9 cellular contexts compared by ENCODE assay signal in the genomic region with DNA sequence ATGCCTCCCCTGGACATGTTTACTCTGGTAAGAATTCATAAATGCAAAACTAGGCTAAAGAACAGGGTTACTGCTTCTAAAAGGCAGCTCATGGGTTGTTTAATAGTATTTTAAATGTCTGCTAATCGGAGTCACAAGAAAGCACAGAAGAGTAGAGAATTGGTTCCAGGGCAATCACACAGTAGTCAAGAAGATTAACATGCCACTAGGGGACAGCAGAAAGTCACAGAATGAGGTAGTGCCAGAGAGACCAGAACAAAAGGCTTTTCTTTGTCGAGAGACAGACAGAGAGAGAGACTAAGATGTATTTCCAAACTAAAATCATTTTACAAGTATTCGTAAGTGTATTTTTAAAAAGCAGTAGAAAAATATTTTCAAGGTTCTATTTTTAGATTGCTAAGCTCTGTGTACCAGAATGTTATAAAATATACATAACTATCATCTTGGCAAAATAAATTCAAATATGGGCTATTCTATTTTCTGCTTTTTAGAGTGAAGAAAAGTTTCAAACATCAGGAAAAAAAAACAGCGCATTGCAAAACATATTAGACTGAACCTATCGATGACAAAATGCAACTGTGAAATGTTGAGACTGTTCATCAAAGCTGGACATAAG.
DNase-seq lines count a peak whose midpoint lies in the region; ATAC-seq and TF ChIP-seq lines count a peak whose summit lies in the region.
"Had no signal": no experiment of that assay in that cellular context is flagged by ENCODE, and none has a peak within 500 bp of the region (broad histone marks: within the 10 kb centered on the region; RNA-seq: fewer than 3 reads in every experiment).

No MANE protein-coding gene starts in this region.

- peak; percentile 37 for TF ChIP-seq CTCF in mesothelial cell of epicardium (IDR thresholded peaks at IDR 0.05; ENCODE audit: unreplicated experiment)

- CTCF ChIA-PET in activated CD4-positive, alpha-beta T cell treated with anti-CD3 and anti-CD28 coated beads for 36 hours (lab: Charles Lee), result interaction anchor here (0.6 to 1.5 kb wide), 10 partner anchors 9 to 1534 kb away, joined by 3 to 5 read pairs (median 3); no protein-coding TSS in a partner anchor

- H3K4me1 Mint-ChIP-seq in activated CD4-positive, alpha-beta T cell treated with anti-CD3 and anti-CD28 coated beads for 36 hours, result no peaks in the 10 kb centered on the region
- peaks cover 71% of the 10 kb centered on the region for H3K4me1 Mint-ChIP-seq in mesothelial cell of epicardium

- H3K27me3 Mint-ChIP-seq in activated CD4-positive, alpha-beta T cell treated with anti-CD3 and anti-CD28 coated beads for 36 hours, result peaks cover 15% of the 10 kb centered on the region
- H3K27me3 Mint-ChIP-seq in mesothelial cell of epicardium (ENCODE audit: low read depth), result no peaks in the 10 kb centered on the region

- no peak overlapping the region for H3K27ac Mint-ChIP-seq in activated CD4-positive, alpha-beta T cell treated with anti-CD3 and anti-CD28 coated beads for 36 hours
- peak overlapping the region; percentile 90 for H3K27ac Mint-ChIP-seq in mesothelial cell of epicardium
- H3K27ac Mint-ChIP-seq: CD8-positive, alpha-beta memory T cell had no signal

- POLR2A ChIA-PET in activated CD4-positive, alpha-beta T cell treated with anti-CD3 and anti-CD28 coated beads for 36 hours (lab: Charles Lee), result no interaction called here

- DNase-seq in activated CD4-positive, alpha-beta T cell treated with anti-CD3 and anti-CD28 coated beads for 36 hours, result peak; percentile 7
- DNase-seq in activated CD4-positive, alpha-beta T cell treated with anti-CD3 and anti-CD28 coated beads for 1 hour, result no peak
- DNase-seq in HCEC 1CT (peak; percentile 81), NAMALWA (ENCODE audit: low spot score) (peak; percentile 79), SHP77 treated with DMSO at 0.1 percent for 48 hours (lab: John Stamatoyannopoulos, UW) (peak; percentile 62), epidermal melanocyte (ENCODE audit: insufficient read length, low spot score) (peak; percentile 41), mesothelial cell of epicardium (ENCODE audit: low spot score in 2 of 2, unreplicated experiment in 2 of 2) (no peak)

- H3K9me3 Mint-ChIP-seq in activated CD4-positive, alpha-beta T cell treated with anti-CD3 and anti-CD28 coated beads for 36 hours (ENCODE audit: low read depth), result no peaks in the 10 kb centered on the region
- no peaks in the 10 kb centered on the region for H3K9me3 Mint-ChIP-seq in mesothelial cell of epicardium
- H3K9me3 Mint-ChIP-seq: CD8-positive, alpha-beta memory T cell had no signal

- ATAC-seq in activated CD4-positive, alpha-beta T cell treated with anti-CD3 and anti-CD28 coated beads for 36 hours, result peak; percentile 39
- ATAC-seq in HG03039 (IDR thresholded peaks at IDR 0.05; ENCODE audit: unreplicated experiment), result no peak

- intact Hi-C loops in activated CD4-positive, alpha-beta T cell treated with anti-CD3 and anti-CD28 coated beads for 36 hours (cut with DNase I, micrococcal nuclease), result loop anchor here (1.0 to 10.0 kb wide), 7 partner anchors 381 to 1380 kb away; a partner anchor contains a TSS

- H3K4me3 Mint-ChIP-seq in activated CD4-positive, alpha-beta T cell treated with anti-CD3 and anti-CD28 coated beads for 36 hours, result no peak overlapping the region
- no peak overlapping the region for H3K4me3 Mint-ChIP-seq in mesothelial cell of epicardium
- H3K4me3 Mint-ChIP-seq: CD8-positive, alpha-beta memory T cell had no signal

- no peaks in the 10 kb centered on the region for H3K36me3 Mint-ChIP-seq in activated CD4-positive, alpha-beta T cell treated with anti-CD3 and anti-CD28 coated beads for 36 hours (ENCODE audit: low read depth)
- no peaks in the 10 kb centered on the region for H3K36me3 Mint-ChIP-seq in mesothelial cell of epicardium
- H3K36me3 Mint-ChIP-seq: CD8-positive, alpha-beta memory T cell had no signal

Comparison
In these comparisons a context has a peak if more than half of its experiments do, and no peak if none do; other contexts are left out.
1. DNase-seq: peak in activated CD4-positive, alpha-beta T cell treated with anti-CD3 and anti-CD28 coated beads for 36 hours (single experiment), HCEC 1CT (single experiment), NAMALWA (single experiment), SHP77 treated with DMSO at 0.1 percent for 48 hours (single experiment) and epidermal melanocyte (single experiment); none in activated CD4-positive, alpha-beta T cell treated with anti-CD3 and anti-CD28 coated beads for 1 hour (single experiment) and mesothelial cell of epicardium (0 of 2).